2 cellular contexts compared by ENCODE assay signal in the genomic region with DNA sequence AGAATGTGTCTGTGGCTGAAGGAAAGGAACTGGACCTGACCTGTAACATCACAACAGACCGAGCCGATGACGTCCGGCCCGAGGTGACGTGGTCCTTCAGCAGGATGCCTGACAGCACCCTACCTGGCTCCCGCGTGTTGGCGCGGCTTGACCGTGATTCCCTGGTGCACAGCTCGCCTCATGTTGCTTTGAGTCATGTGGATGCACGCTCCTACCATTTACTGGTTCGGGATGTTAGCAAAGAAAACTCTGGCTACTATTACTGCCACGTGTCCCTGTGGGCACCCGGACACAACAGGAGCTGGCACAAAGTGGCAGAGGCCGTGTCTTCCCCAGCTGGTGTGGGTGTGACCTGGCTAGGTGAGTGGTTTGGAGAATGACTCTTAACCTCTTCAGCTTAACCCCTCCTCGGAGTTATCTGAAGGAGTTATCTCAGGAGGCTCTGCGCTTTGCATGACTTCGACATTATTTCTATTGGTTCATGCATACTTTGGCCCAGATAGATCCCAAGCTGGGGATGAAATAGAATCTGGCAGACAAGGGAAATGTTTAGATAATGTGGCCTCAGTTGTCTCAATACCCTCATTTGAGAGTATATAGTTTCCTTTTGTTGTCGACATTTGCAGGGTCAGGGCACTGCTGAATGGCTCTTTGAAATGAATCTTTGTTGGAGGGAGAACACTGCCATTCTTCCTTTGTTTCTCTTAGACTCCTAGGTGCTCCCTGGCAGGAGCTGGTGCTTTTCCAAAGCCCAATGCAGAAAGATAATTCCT.
TF ChIP-seq lines count a peak whose summit lies in the region.

No MANE protein-coding gene starts in this region.

TF ChIP-seq in IMR-90, 13 proteins besides CTCF, POLR2A, EP300 and RAD21 (continued from another document):
- TF ChIP-seq, protein P1, sequence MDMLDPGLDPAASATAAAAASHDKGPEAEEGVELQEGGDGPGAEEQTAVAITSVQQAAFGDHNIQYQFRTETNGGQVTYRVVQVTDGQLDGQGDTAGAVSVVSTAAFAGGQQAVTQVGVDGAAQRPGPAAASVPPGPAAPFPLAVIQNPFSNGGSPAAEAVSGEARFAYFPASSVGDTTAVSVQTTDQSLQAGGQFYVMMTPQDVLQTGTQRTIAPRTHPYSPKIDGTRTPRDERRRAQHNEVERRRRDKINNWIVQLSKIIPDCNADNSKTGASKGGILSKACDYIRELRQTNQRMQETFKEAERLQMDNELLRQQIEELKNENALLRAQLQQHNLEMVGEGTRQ (IDR thresholded peaks at IDR 0.05; ENCODE audit: low read depth, low read length) = no peak
- TF ChIP-seq ELK1 (IDR thresholded peaks at IDR 0.05; ENCODE audit: borderline replicate concordance, low read depth, low read length) (no peak), MAZ (IDR thresholded peaks at IDR 0.05; ENCODE audit: borderline replicate concordance, low read depth, low read length) (no peak), BHLHE40 (IDR thresholded peaks at IDR 0.05; ENCODE audit: low read depth, low read length) (no peak), MXI1 (IDR thresholded peaks at IDR 0.05; ENCODE audit: borderline replicate concordance, low read depth, low read length) (no peak), CHD1 (IDR thresholded peaks at IDR 0.05; ENCODE audit: low read depth, low read length) (no peak), RFX5 (IDR thresholded peaks at IDR 0.05; ENCODE audit: low read depth, low read length) (no peak), MAFK (IDR thresholded peaks at IDR 0.05; ENCODE audit: low read depth, low read length) (no peak), CEBPB (IDR thresholded peaks at IDR 0.05; ENCODE audit: low read depth, low read length) (no peak), RCOR1 (IDR thresholded peaks at IDR 0.05; ENCODE audit: insufficient replicate concordance, low read length) (no peak), FOS (IDR thresholded peaks at IDR 0.05; ENCODE audit: low read depth, low read length) (no peak)

TF ChIP-seq in HEK293T, 16 proteins besides CTCF, POLR2A, EP300 and RAD21 (continued from another document):
- TF ChIP-seq SP1 (IDR thresholded peaks at IDR 0.05) = no peak
- TF ChIP-seq TARDBP (IDR thresholded peaks at IDR 0.05) = no peak
- TF ChIP-seq ARNT (IDR thresholded peaks at IDR 0.05) = no peak
- TF ChIP-seq CTBP1 (IDR thresholded peaks at IDR 0.05; ENCODE audit: borderline replicate concordance) = no peak
- TF ChIP-seq FOXM1 (IDR thresholded peaks at IDR 0.05; ENCODE audit: borderline replicate concordance) = no peak
- no peak for TF ChIP-seq NFRKB (IDR thresholded peaks at IDR 0.05)
- TF ChIP-seq, protein P2, sequence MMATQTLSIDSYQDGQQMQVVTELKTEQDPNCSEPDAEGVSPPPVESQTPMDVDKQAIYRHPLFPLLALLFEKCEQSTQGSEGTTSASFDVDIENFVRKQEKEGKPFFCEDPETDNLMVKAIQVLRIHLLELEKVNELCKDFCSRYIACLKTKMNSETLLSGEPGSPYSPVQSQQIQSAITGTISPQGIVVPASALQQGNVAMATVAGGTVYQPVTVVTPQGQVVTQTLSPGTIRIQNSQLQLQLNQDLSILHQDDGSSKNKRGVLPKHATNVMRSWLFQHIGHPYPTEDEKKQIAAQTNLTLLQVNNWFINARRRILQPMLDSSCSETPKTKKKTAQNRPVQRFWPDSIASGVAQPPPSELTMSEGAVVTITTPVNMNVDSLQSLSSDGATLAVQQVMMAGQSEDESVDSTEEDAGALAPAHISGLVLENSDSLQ (IDR thresholded peaks at IDR 0.05) = no peak
- TF ChIP-seq HDGF (IDR thresholded peaks at IDR 0.05; ENCODE audit: borderline replicate concordance) = no peak
- TF ChIP-seq ZNF384 (IDR thresholded peaks at IDR 0.05) = no peak
